In genomic region chr9:129624947-129625346, GRCh38 we compare ENCODE assay signal across 8 cellular contexts. TPM values are rescaled to one million over a fixed set of nuclear protein-coding genes. Genes with fewer than 3 reads are reported as not detected.
DNase-seq lines count a peak whose midpoint lies in the region; ATAC-seq and TF ChIP-seq lines count a peak whose summit lies in the region.

No MANE protein-coding gene starts in this region.

- peaks cover 48% of the 10 kb centered on the region for H3K4me1 Mint-ChIP-seq in activated naive CD4-positive, alpha-beta T cell treated with anti-CD3 and anti-CD28 coated beads, Interleukin-2, amount 10 ng/mL, durations not matched to agents 7 days and 5 days
- peaks cover 38 to 45% of the 10 kb centered on the region in 2 donors for H3K4me1 Mint-ChIP-seq in effector memory CD8-positive, alpha-beta T cell (ENCODE audit: low read depth in 2 of 2)

- no peak for TF ChIP-seq CTCF in RWPE2 (IDR thresholded peaks at IDR 0.05; ENCODE audit: poor library complexity, severe bottlenecking)

- WGBS in thymus = 4% methylated on average over 9 of the region's 9 CpGs

- peaks cover 19% of the 10 kb centered on the region; the same call in 1 of the 2 replicates for H3K36me3 ChIP-seq in RWPE2 (ENCODE audit: low read depth)
- peaks cover 6% of the 10 kb centered on the region for H3K36me3 ChIP-seq in thymus (ENCODE audit: control insufficient read depth, insufficient read depth)

- H3K4me3 ChIP-seq in RWPE2 (ENCODE audit: severe bottlenecking) (peak overlapping the region; percentile 82), thymus (ENCODE audit: low read length) (peak overlapping the region; percentile 8)

- peaks cover 18% of the 10 kb centered on the region for H3K4me1 ChIP-seq in RWPE2 (ENCODE audit: insufficient read depth, poor library complexity, severe bottlenecking)
- H3K4me1 ChIP-seq in thymus (ENCODE audit: control insufficient read depth, insufficient read depth, low read length) = peaks cover 19% of the 10 kb centered on the region

- H3K27ac ChIP-seq in RWPE2 (ENCODE audit: poor library complexity, severe bottlenecking) = peak overlapping the region; percentile 61
- peak overlapping the region; percentile 46 for H3K27ac ChIP-seq in thymus (ENCODE audit: low read depth)

- peak overlapping the region; percentile 92 for H3K27ac Mint-ChIP-seq in activated naive CD4-positive, alpha-beta T cell treated with anti-CD3 and anti-CD28 coated beads, Interleukin-2, amount 10 ng/mL, durations not matched to agents 7 days and 5 days
- H3K27ac Mint-ChIP-seq in effector memory CD8-positive, alpha-beta T cell = peak overlapping the region; percentile 95 to 96

- peaks cover 14% of the 10 kb centered on the region for H3K36me3 Mint-ChIP-seq in activated naive CD4-positive, alpha-beta T cell treated with anti-CD3 and anti-CD28 coated beads, Interleukin-2, amount 10 ng/mL, durations not matched to agents 7 days and 5 days
- H3K36me3 Mint-ChIP-seq in effector memory CD8-positive, alpha-beta T cell (ENCODE audit: insufficient read depth) = peaks cover 33% of the 10 kb centered on the region

- H3K9me3 Mint-ChIP-seq in activated naive CD4-positive, alpha-beta T cell treated with anti-CD3 and anti-CD28 coated beads, Interleukin-2, amount 10 ng/mL, durations not matched to agents 7 days and 5 days = no peaks in the 10 kb centered on the region
- H3K9me3 Mint-ChIP-seq in effector memory CD8-positive, alpha-beta T cell = no peaks in the 10 kb centered on the region

- peak; percentile 69 for ATAC-seq in RWPE2 (ENCODE audit: low read depth)
- ATAC-seq in effector memory CD8-positive, alpha-beta T cell (replicated peaks) = peak; percentile 28
- no peak for ATAC-seq in GM21737 (IDR thresholded peaks at IDR 0.05; ENCODE audit: unreplicated experiment)

- peak overlapping the region; percentile 81 for H3K4me3 Mint-ChIP-seq in activated naive CD4-positive, alpha-beta T cell treated with anti-CD3 and anti-CD28 coated beads, Interleukin-2, amount 10 ng/mL, durations not matched to agents 7 days and 5 days
- H3K4me3 Mint-ChIP-seq in effector memory CD8-positive, alpha-beta T cell = peak overlapping the region; percentile 83 to 89

- no peaks in the 10 kb centered on the region for H3K9me3 ChIP-seq in RWPE2 (ENCODE audit: severe bottlenecking)
- H3K9me3 ChIP-seq in thymus (ENCODE audit: control insufficient read depth) = no peaks in the 10 kb centered on the region

- H3K27me3 ChIP-seq in RWPE2 (ENCODE audit: insufficient read depth, poor library complexity, severe bottlenecking) (no peaks in the 10 kb centered on the region), thymus (ENCODE audit: control insufficient read depth, insufficient read depth) (peaks cover 14% of the 10 kb centered on the region)

- DNase-seq in activated naive CD4-positive, alpha-beta T cell treated with anti-CD3 and anti-CD28 coated beads, Interleukin-2, amount 10 ng/mL, durations not matched to agents 7 days and 5 days = peak; percentile 47
- no peak for DNase-seq in activated naive CD4-positive, alpha-beta T cell treated with anti-CD3 and anti-CD28 coated beads, Interleukin-2, amount 50 U/mL, for 16 hours
- no peak for DNase-seq in RWPE2 (ENCODE audit: low spot score)
- no peak for DNase-seq in effector memory CD8-positive, alpha-beta T cell
- no peak for DNase-seq in cerebellum (ENCODE audit: low spot score)
- DNase-seq in dedifferentiated amniotic fluid mesenchymal stem cell (ENCODE audit: extremely low spot score) = no peak

- CTCF ChIA-PET in activated naive CD4-positive, alpha-beta T cell treated with anti-CD3 and anti-CD28 coated beads, Interleukin-2, amount 10 ng/mL, durations not matched to agents 7 days and 5 days (lab: Charles Lee) = interaction anchor here (0.7 to 7.3 kb wide), 28 partner anchors 9 to 716 kb away, joined by 3 to 63 read pairs (median 4); partner anchors contain the start of gene IER5L

- H3K27me3 Mint-ChIP-seq in activated naive CD4-positive, alpha-beta T cell treated with anti-CD3 and anti-CD28 coated beads, Interleukin-2, amount 10 ng/mL, durations not matched to agents 7 days and 5 days = peaks cover 39% of the 10 kb centered on the region
- peaks cover 8 to 30% of the 10 kb centered on the region in 2 donors for H3K27me3 Mint-ChIP-seq in effector memory CD8-positive, alpha-beta T cell

RNA-seq across cellular contexts. Expression of gene NTMT1, which starts 1.0 kb away (rescaled TPM):
- polyA plus RNA-seq in thymus = 33.2 TPM
- 14.6 TPM for total RNA-seq in cerebellum

RNA-seq across cellular contexts. Expression of gene C9orf50, which starts 4.0 kb away (rescaled TPM):
- 0.23 TPM for polyA plus RNA-seq in thymus
- not detected for total RNA-seq in cerebellum

RNA-seq across cellular contexts. Expression of gene ASB6, which starts 17.0 kb away (rescaled TPM):
- 20.5 TPM for polyA plus RNA-seq in thymus
- total RNA-seq in cerebellum = 14.5 TPM

RNA-seq across cellular contexts. Expression of gene PRRX2, which starts 40.5 kb away (rescaled TPM):
- 3.8 TPM for polyA plus RNA-seq in thymus
- total RNA-seq in cerebellum = not detected
